ENCODE assay signal across 16 cellular contexts in genomic region chr10:96767611-96768010, GRCh38.
"Had no signal": no experiment of that assay in that cellular context is flagged by ENCODE, and none has a peak within 500 bp of the region (broad histone marks: within the 10 kb centered on the region; RNA-seq: fewer than 3 reads in every experiment).

No MANE protein-coding gene starts in this region.

- H3K4me3 Mint-ChIP-seq: activated naive CD4-positive, alpha-beta T cell treated with anti-CD3 and anti-CD28 coated beads, Interleukin-2, amount 10 ng/mL, durations not matched to agents 7 days and 5 days; central memory CD8-positive, alpha-beta T cell; dendritic cell treated with granulocyte-macrophage colony-stimulating factor and Interleukin-4, amounts not matched to agents 40 ng/mL and 50 ng/mL, for 4 days; endodermal cell; memory B cell; stimulated activated naive CD8-positive, alpha-beta T cell treated with anti-CD3 and anti-CD28 coated beads, Interleukin-15, amount 100 ng/mL, for 72 hours had no signal

- H3K9me3 ChIP-seq: testis had no signal

- DNase-seq: activated CD4-positive, alpha-beta T cell treated with anti-CD3 and anti-CD28 coated beads for 4 hours; activated CD8-positive, alpha-beta memory T cell treated with anti-CD3 and anti-CD28 coated beads for 24 hours; activated naive CD4-positive, alpha-beta T cell treated with anti-CD3 and anti-CD28 coated beads, Interleukin-2, amount 10 ng/mL, durations not matched to agents 7 days and 5 days; amniotic stem cell; body of pancreas; endodermal cell; foreskin fibroblast; left lung; stimulated activated CD4-positive, alpha-beta T cell treated with anti-CD3 and anti-CD28 coated beads, Interleukin-15, amount 100 ng/mL, for 24 hours; stimulated activated CD4-positive, alpha-beta T cell treated with anti-CD3 and anti-CD28 coated beads, Interleukin-4, amount 100 ng/mL, for 24 hours; stimulated activated naive CD8-positive, alpha-beta T cell treated with anti-CD3 and anti-CD28 coated beads, Interleukin-15, amount 100 ng/mL, for 72 hours; testis had no signal

- H3K4me1 Mint-ChIP-seq: activated naive CD4-positive, alpha-beta T cell treated with anti-CD3 and anti-CD28 coated beads, Interleukin-2, amount 10 ng/mL, durations not matched to agents 7 days and 5 days; endodermal cell had no signal

- H3K27ac Mint-ChIP-seq: activated naive CD4-positive, alpha-beta T cell treated with anti-CD3 and anti-CD28 coated beads, Interleukin-2, amount 10 ng/mL, durations not matched to agents 7 days and 5 days; dendritic cell treated with granulocyte-macrophage colony-stimulating factor and Interleukin-4, amounts not matched to agents 40 ng/mL and 50 ng/mL, for 4 days; endodermal cell; memory B cell; stimulated activated naive CD8-positive, alpha-beta T cell treated with anti-CD3 and anti-CD28 coated beads, Interleukin-15, amount 100 ng/mL, for 72 hours had no signal

- H3K27me3 Mint-ChIP-seq: central memory CD8-positive, alpha-beta T cell; dendritic cell treated with granulocyte-macrophage colony-stimulating factor and Interleukin-4, amounts not matched to agents 40 ng/mL and 50 ng/mL, for 4 days; memory B cell had no signal

- H3K27me3 ChIP-seq: body of pancreas, left lung, testis had no signal

- ATAC-seq: body of pancreas; left lung; stimulated activated naive CD8-positive, alpha-beta T cell treated with anti-CD3 and anti-CD28 coated beads, Interleukin-15, amount 100 ng/mL, for 72 hours had no signal

- H3K27ac ChIP-seq: body of pancreas, esophagus muscularis mucosa, left lung, testis had no signal

- H3K9me3 Mint-ChIP-seq: central memory CD8-positive, alpha-beta T cell had no signal

- H3K36me3 ChIP-seq: esophagus muscularis mucosa, left lung had no signal

- H3K4me1 ChIP-seq: body of pancreas, esophagus muscularis mucosa, left lung, testis had no signal

- H3K36me3 Mint-ChIP-seq: activated naive CD4-positive, alpha-beta T cell treated with anti-CD3 and anti-CD28 coated beads, Interleukin-2, amount 10 ng/mL, durations not matched to agents 7 days and 5 days had no signal

- H3K4me3 ChIP-seq: body of pancreas, esophagus muscularis mucosa, left lung, testis had no signal
